30 cellular contexts compared by ENCODE assay signal in genomic region chr17:67708378-67708777, GRCh38.
"Had no signal": no experiment of that assay in that cellular context is flagged by ENCODE, and none has a peak within 500 bp of the region (broad histone marks: within the 10 kb centered on the region; RNA-seq: fewer than 3 reads in every experiment).

No MANE protein-coding gene starts in this region.

- H3K9me3 ChIP-seq: colonic mucosa, esophagus muscularis mucosa, gastroesophageal sphincter, heart left ventricle, ovary, psoas muscle, spleen, testis, tibial artery had no signal

- H3K4me3 ChIP-seq: colonic mucosa, esophagus muscularis mucosa, gastroesophageal sphincter, heart left ventricle, hepatocyte, lung, ovary, psoas muscle, skin epidermis, spleen, testis, tibial artery had no signal

- H3K36me3 Mint-ChIP-seq: memory B cell; stimulated activated memory B cell treated with anti-CD40 and anti-IgM and Interleukin-4, amounts not matched to agents 10 μg/mL and 1 μg/mL and 100 μg/mL, for 72 hours; type B pancreatic cell had no signal

- H3K4me1 Mint-ChIP-seq: naive thymus-derived CD4-positive, alpha-beta T cell; nephron; stimulated activated memory B cell treated with anti-CD40 and anti-IgM and Interleukin-4, amounts not matched to agents 10 μg/mL and 1 μg/mL and 100 μg/mL, for 72 hours had no signal

- ATAC-seq: foreskin keratinocyte; gastroesophageal sphincter; heart left ventricle; left lobe of liver; naive thymus-derived CD4-positive, alpha-beta T cell; psoas muscle; right cardiac atrium; stimulated activated memory B cell treated with anti-CD40 and anti-IgM and Interleukin-4, amounts not matched to agents 10 μg/mL and 1 μg/mL and 100 μg/mL, for 72 hours; stimulated activated naive CD8-positive, alpha-beta T cell treated with anti-CD3 and anti-CD28 coated beads, Interleukin-15, Interleukin-2, amounts not matched to agents 100 U/mL and 50 U/mL, for 24 hours had no signal

- H3K27ac ChIP-seq: colonic mucosa, esophagus muscularis mucosa, foreskin keratinocyte, gastroesophageal sphincter, heart left ventricle, hepatocyte, ovary, psoas muscle, skin epidermis, spleen, testis, tibial artery had no signal

- H3K36me3 ChIP-seq: colonic mucosa, esophagus muscularis mucosa, gastroesophageal sphincter, heart left ventricle, ovary, spleen, tibial artery had no signal

- H3K9me3 Mint-ChIP-seq: nephron; stimulated activated memory B cell treated with anti-CD40 and anti-IgM and Interleukin-4, amounts not matched to agents 10 μg/mL and 1 μg/mL and 100 μg/mL, for 72 hours had no signal

- H3K4me3 Mint-ChIP-seq: dendritic cell treated with granulocyte-macrophage colony-stimulating factor and Interleukin-4, amounts not matched to agents 40 ng/mL and 50 ng/mL, for 4 days; memory B cell; naive thymus-derived CD4-positive, alpha-beta T cell; nephron; stimulated activated memory B cell treated with anti-CD40 and anti-IgM and Interleukin-4, amounts not matched to agents 10 μg/mL and 1 μg/mL and 100 μg/mL, for 72 hours; type B pancreatic cell had no signal

- H3K79me2 ChIP-seq: hepatocyte had no signal

- H3K4me2 ChIP-seq: hepatocyte had no signal

- H2AFZ ChIP-seq: hepatocyte had no signal

- H3K27me3 Mint-ChIP-seq: dendritic cell treated with granulocyte-macrophage colony-stimulating factor and Interleukin-4, amounts not matched to agents 40 ng/mL and 50 ng/mL, for 4 days had no signal

- H3K27me3 ChIP-seq: colonic mucosa, esophagus muscularis mucosa, foreskin keratinocyte, heart left ventricle, hepatocyte, ovary, spleen, testis, tibial artery had no signal

- DNase-seq: colonic mucosa; effector CD8-positive, alpha-beta T cell; foreskin keratinocyte; heart left ventricle; kidney; midbrain; naive thymus-derived CD4-positive, alpha-beta T cell; occipital lobe; ovary; posterior cingulate gyrus; psoas muscle; right cardiac atrium; spleen; stimulated activated CD4-positive, alpha-beta T cell treated with anti-CD3 and anti-CD28 coated beads, Interleukin-4, amount 100 ng/mL, for 4 hours; stimulated activated naive CD8-positive, alpha-beta T cell treated with anti-CD3 and anti-CD28 coated beads, Interleukin-15, Interleukin-2, amounts not matched to agents 100 U/mL and 50 U/mL, for 24 hours; substantia nigra; testis; tibial artery had no signal

- H3K27ac Mint-ChIP-seq: dendritic cell treated with granulocyte-macrophage colony-stimulating factor and Interleukin-4, amounts not matched to agents 40 ng/mL and 50 ng/mL, for 4 days; memory B cell; naive thymus-derived CD4-positive, alpha-beta T cell; nephron; stimulated activated memory B cell treated with anti-CD40 and anti-IgM and Interleukin-4, amounts not matched to agents 10 μg/mL and 1 μg/mL and 100 μg/mL, for 72 hours; type B pancreatic cell had no signal

- H3K4me1 ChIP-seq: colonic mucosa, esophagus muscularis mucosa, foreskin keratinocyte, gastroesophageal sphincter, heart left ventricle, psoas muscle, spleen, testis, tibial artery had no signal

- FAIRE-seq: endothelial cell of umbilical vein, kidney had no signal
